ENCODE assay signal across 8 cellular contexts in genomic region chr1:78839704-78840277, GRCh38.
DNase-seq lines count a peak whose midpoint lies in the region; ATAC-seq and TF ChIP-seq lines count a peak whose summit lies in the region.

No MANE protein-coding gene starts in this region.

- no peaks in the 10 kb centered on the region for H3K9me3 Mint-ChIP-seq in T-helper 2 cell treated with Interferon-gamma antibody and Interleukin-4, amounts not matched to agents 5 μg/mL and 100 μg/mL, for 36 hours

- no peak overlapping the region for H3K4me3 Mint-ChIP-seq in T-helper 2 cell treated with Interferon-gamma antibody and Interleukin-4, amounts not matched to agents 5 μg/mL and 100 μg/mL, for 36 hours

- intact Hi-C loops in lower lobe of right lung (cut with DNase I) = no loop called here

- peaks cover 7% of the 10 kb centered on the region for H3K4me1 Mint-ChIP-seq in T-helper 2 cell treated with Interferon-gamma antibody and Interleukin-4, amounts not matched to agents 5 μg/mL and 100 μg/mL, for 36 hours (ENCODE audit: low read depth)

- H3K27me3 ChIP-seq in lower lobe of right lung (ENCODE audit: low read depth) = no peaks in the 10 kb centered on the region

- TF ChIP-seq CTCF in lower lobe of right lung (IDR thresholded peaks at IDR 0.05) = peak; percentile 74

- H3K27ac Mint-ChIP-seq in T-helper 2 cell treated with Interferon-gamma antibody and Interleukin-4, amounts not matched to agents 5 μg/mL and 100 μg/mL, for 36 hours = no peak overlapping the region

- H3K36me3 Mint-ChIP-seq in T-helper 2 cell treated with Interferon-gamma antibody and Interleukin-4, amounts not matched to agents 5 μg/mL and 100 μg/mL, for 36 hours (ENCODE audit: low read depth) = no peaks in the 10 kb centered on the region

- no peak overlapping the region for H3K4me3 ChIP-seq in lower lobe of right lung

- DNase-seq in stimulated activated CD4-positive, alpha-beta T cell treated with anti-CD3 and anti-CD28 coated beads, Interleukin-15, amount 100 ng/mL, for 24 hours = peak; percentile 26
- no peak for DNase-seq in stimulated activated CD4-positive, alpha-beta T cell treated with anti-CD3 and anti-CD28 coated beads, Interleukin-4, amount 100 ng/mL, for 1 hour
- peak; percentile 91 for DNase-seq in NCI-H510A treated with DMSO at 0.1 percent for 48 hours (lab: John Stamatoyannopoulos, UW)
- DNase-seq in T47D (ENCODE audit: low read depth in 1 of 2, low spot score in 1 of 2) = peak; percentile 23 to 63
- DNase-seq in lower lobe of right lung = no peak
- DNase-seq in T-helper 2 cell treated with Interferon-gamma antibody and Interleukin-4, amounts not matched to agents 5 μg/mL and 100 μg/mL, for 36 hours (ENCODE audit: low spot score) = no peak

- ATAC-seq in HG02798 (IDR thresholded peaks at IDR 0.05; ENCODE audit: poor library complexity, unreplicated experiment) (peak; percentile 68), lower lobe of right lung (peak in 1 of 2 donors; percentile 65), HG03571 (IDR thresholded peaks at IDR 0.05; ENCODE audit: unreplicated experiment) (no peak)

- H3K4me1 ChIP-seq in lower lobe of right lung = peaks cover 10% of the 10 kb centered on the region

- H3K27ac ChIP-seq in lower lobe of right lung = no peak overlapping the region

- in situ Hi-C loops in T47D (cut with HindIII; ENCODE audit: low pct_unique_long_range_greater_than_20kb, low sequenced_read_pairs) = no loop called here

- no peaks in the 10 kb centered on the region for H3K9me3 ChIP-seq in lower lobe of right lung

- H3K27me3 Mint-ChIP-seq in T-helper 2 cell treated with Interferon-gamma antibody and Interleukin-4, amounts not matched to agents 5 μg/mL and 100 μg/mL, for 36 hours (ENCODE audit: low read depth) = no peaks in the 10 kb centered on the region

- H3K36me3 ChIP-seq in lower lobe of right lung = no peaks in the 10 kb centered on the region

Comparison
In these comparisons a context has a peak if more than half of its experiments do, and no peak if none do; other contexts are left out.
1. DNase-seq: peak in stimulated activated CD4-positive, alpha-beta T cell treated with anti-CD3 and anti-CD28 coated beads, Interleukin-15, amount 100 ng/mL, for 24 hours (single experiment), NCI-H510A treated with DMSO at 0.1 percent for 48 hours (single experiment) and T47D (2 of 2); none in stimulated activated CD4-positive, alpha-beta T cell treated with anti-CD3 and anti-CD28 coated beads, Interleukin-4, amount 100 ng/mL, for 1 hour (single experiment), lower lobe of right lung (single experiment) and T-helper 2 cell treated with Interferon-gamma antibody and Interleukin-4, amounts not matched to agents 5 μg/mL and 100 μg/mL, for 36 hours (single experiment).